8 cellular contexts compared by ENCODE assay signal in the genomic region with DNA sequence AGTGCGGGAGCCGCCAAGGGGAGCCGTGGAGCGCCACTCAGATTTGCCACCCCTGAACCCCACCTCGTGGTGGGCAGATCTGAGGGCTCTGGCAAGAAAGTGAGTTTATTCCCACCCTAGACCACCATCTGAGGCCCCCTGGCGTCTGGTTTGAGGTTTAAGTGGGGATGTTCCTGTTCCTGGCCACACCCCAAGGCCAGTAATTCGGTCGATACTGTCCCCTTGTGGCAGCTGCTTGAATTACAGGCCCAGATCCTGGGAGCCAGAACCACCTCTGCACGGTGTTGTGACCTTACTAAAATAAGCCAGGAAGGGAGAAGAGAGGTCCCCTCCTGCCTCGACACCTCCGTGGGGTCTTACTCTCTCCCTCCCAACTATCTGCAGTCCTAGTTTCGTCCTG. TPM values are rescaled to one million over a fixed set of nuclear protein-coding genes. Genes with fewer than 3 reads are reported as not detected.
A peak's percentile ranks its signal among the peaks of the same experiment; 100 is the strongest.
DNase-seq lines count a peak whose midpoint lies in the region; FAIRE-seq and TF ChIP-seq lines count a peak whose summit lies in the region.

No MANE protein-coding gene starts in this region.

- H3K9me3 Mint-ChIP-seq in activated CD4-positive, alpha-beta memory T cell treated with anti-CD3 and anti-CD28 coated beads for 36 hours = peaks cover 5% of the 10 kb centered on the region

- FAIRE-seq in kidney (lab: Jason Lieb, UNC) = no peak

- CTCF ChIA-PET in HEK293T (lab: Yijun Ruan, JAX) = no interaction called here
- CTCF ChIA-PET in activated CD4-positive, alpha-beta memory T cell treated with anti-CD3 and anti-CD28 coated beads for 36 hours (lab: Charles Lee) = interaction anchor here (0.6 to 1.7 kb wide), 5 partner anchors 36 to 50 kb away, joined by 3 to 6 read pairs (median 3); no protein-coding TSS in a partner anchor

- H3K4me1 ChIP-seq in kidney (ENCODE audit: control insufficient read depth in 1 of 2, insufficient read depth in 1 of 2, low read depth in 1 of 2, low read length in 2 of 2) (no peaks in the 10 kb centered on the region), tibial nerve (peaks cover 0 to 7% (median 0%) of the 10 kb centered on the region in 4 donors), tibial artery (peaks cover 0 to under 1% (median 0%) of the 10 kb centered on the region in 4 donors)

- no peak for TF ChIP-seq EP300 in tibial nerve (IDR thresholded peaks at IDR 0.05)

- POLR2A ChIA-PET in HEK293T (lab: Yijun Ruan, JAX) = no interaction called here
- POLR2A ChIA-PET in activated CD4-positive, alpha-beta memory T cell treated with anti-CD3 and anti-CD28 coated beads for 36 hours (lab: Charles Lee) = no interaction called here

- H3K4me1 Mint-ChIP-seq in activated CD4-positive, alpha-beta memory T cell treated with anti-CD3 and anti-CD28 coated beads for 36 hours (ENCODE audit: low read depth) = peaks cover 28% of the 10 kb centered on the region

- peaks cover 16 to 38% of the 10 kb centered on the region in 2 donors for H3K36me3 ChIP-seq in kidney (ENCODE audit: control insufficient read depth in 1 of 2, insufficient read depth in 2 of 2, low read length in 2 of 2)
- peaks cover 2 to 98% (median 9%) of the 10 kb centered on the region in 3 donors for H3K36me3 ChIP-seq in tibial nerve
- peaks cover 38 to 93% (median 86%) of the 10 kb centered on the region in 3 donors for H3K36me3 ChIP-seq in tibial artery

- peaks cover 45% of the 10 kb centered on the region for H3K36me3 Mint-ChIP-seq in activated CD4-positive, alpha-beta memory T cell treated with anti-CD3 and anti-CD28 coated beads for 36 hours

- TF ChIP-seq CTCF in AG09309 (IDR thresholded peaks at IDR 0.05; ENCODE audit: control insufficient read depth, insufficient read depth, low read depth, low read length, missing control alignments) (peak; percentile 65), kidney (IDR thresholded peaks at IDR 0.05; ENCODE audit: borderline replicate concordance, extremely low read depth, insufficient read depth) (peak; percentile 13), tibial nerve (IDR thresholded peaks at IDR 0.05) (peak in 1 of 5 experiments; percentile 33), tibial artery (IDR thresholded peaks at IDR 0.05) (peak in 1 of 2 experiments; percentile 7)

- DNase-seq in AG09309 (ENCODE audit: low read depth) (no peak), HEK293T (ENCODE audit: extremely low spot score) (peak; percentile 55), kidney (no peak), amygdala (lab: John Stamatoyannopoulos, UW) (no peak), tibial nerve (ENCODE audit: low spot score in 2 of 2) (no peak), NCI-H2081 (lab: John Stamatoyannopoulos, UW) (no peak), tibial artery (no peak)
- DNase-seq in activated CD4-positive, alpha-beta memory T cell treated with anti-CD3 and anti-CD28 coated beads for 36 hours = peak; percentile 70

- H3K9ac ChIP-seq in kidney (ENCODE audit: low read length in 2 of 2) = no peak overlapping the region

- intact Hi-C loops in activated CD4-positive, alpha-beta memory T cell treated with anti-CD3 and anti-CD28 coated beads for 36 hours (cut with micrococcal nuclease) = no loop called here
- intact Hi-C loops in kidney (cut with DNase I) = no loop called here
- intact Hi-C loops in tibial artery (cut with DNase I; ENCODE audit: low total_unique reads) = no loop called here

- WGBS in tibial nerve, 2 donors = 69 to 71% methylated on average over 7 to 12 of the region's 12 CpGs

- H3K27ac ChIP-seq in kidney (ENCODE audit: low read depth in 2 of 2, low read length in 2 of 2) = no peak overlapping the region
- H3K27ac ChIP-seq in tibial nerve = no peak overlapping the region
- H3K27ac ChIP-seq in tibial artery = no peak overlapping the region

- no peak overlapping the region for H3K4me3 Mint-ChIP-seq in activated CD4-positive, alpha-beta memory T cell treated with anti-CD3 and anti-CD28 coated beads for 36 hours

- H3K27me3 Mint-ChIP-seq in activated CD4-positive, alpha-beta memory T cell treated with anti-CD3 and anti-CD28 coated beads for 36 hours = no peaks in the 10 kb centered on the region

- no peak overlapping the region for H3K4me3 ChIP-seq in AG09309 (ENCODE audit: control insufficient read depth, low read depth, low read length)
- H3K4me3 ChIP-seq in kidney (ENCODE audit: low read length in 2 of 2) = no peak overlapping the region
- no peak overlapping the region for H3K4me3 ChIP-seq in tibial nerve
- no peak overlapping the region for H3K4me3 ChIP-seq in tibial artery

- no peak overlapping the region for H3K27ac Mint-ChIP-seq in activated CD4-positive, alpha-beta memory T cell treated with anti-CD3 and anti-CD28 coated beads for 36 hours

- TF ChIP-seq POLR2A in tibial nerve (IDR thresholded peaks at IDR 0.05) = no peak

- H3K27me3 ChIP-seq in tibial nerve (no peaks in the 10 kb centered on the region), tibial artery (no peaks in the 10 kb centered on the region)

- H3K9me3 ChIP-seq in kidney (ENCODE audit: control insufficient read depth in 1 of 2, low read length in 2 of 2) (no peaks in the 10 kb centered on the region), tibial nerve (peaks cover 0 to 9% (median 0%) of the 10 kb centered on the region in 4 donors), tibial artery (no peaks in the 10 kb centered on the region)

TF ChIP-seq in HEK293T, 16 proteins besides CTCF, POLR2A, EP300 and RAD21:
- TF ChIP-seq L3MBTL2 (conservative IDR thresholded peaks at IDR 0.05) (no peak), FOXM1 (IDR thresholded peaks at IDR 0.05; ENCODE audit: borderline replicate concordance) (no peak), TARDBP (IDR thresholded peaks at IDR 0.05) (no peak), LEF1 (IDR thresholded peaks at IDR 0.05; ENCODE audit: borderline replicate concordance) (no peak), SUZ12 (IDR thresholded peaks at IDR 0.05) (no peak), SP1 (IDR thresholded peaks at IDR 0.05) (no peak), BHLHE40 (IDR thresholded peaks at IDR 0.05; ENCODE audit: borderline replicate concordance) (no peak), ELF4 (IDR thresholded peaks at IDR 0.05) (no peak), FOXK2 (IDR thresholded peaks at IDR 0.05) (no peak), CTBP1 (IDR thresholded peaks at IDR 0.05; ENCODE audit: borderline replicate concordance) (no peak), FOXA1 (IDR thresholded peaks at IDR 0.05) (no peak), ZNF384 (IDR thresholded peaks at IDR 0.05) (no peak), ARNT (IDR thresholded peaks at IDR 0.05) (no peak), NFRKB (IDR thresholded peaks at IDR 0.05) (no peak), HDGF (IDR thresholded peaks at IDR 0.05; ENCODE audit: borderline replicate concordance) (no peak)
- TF ChIP-seq, protein P1, sequence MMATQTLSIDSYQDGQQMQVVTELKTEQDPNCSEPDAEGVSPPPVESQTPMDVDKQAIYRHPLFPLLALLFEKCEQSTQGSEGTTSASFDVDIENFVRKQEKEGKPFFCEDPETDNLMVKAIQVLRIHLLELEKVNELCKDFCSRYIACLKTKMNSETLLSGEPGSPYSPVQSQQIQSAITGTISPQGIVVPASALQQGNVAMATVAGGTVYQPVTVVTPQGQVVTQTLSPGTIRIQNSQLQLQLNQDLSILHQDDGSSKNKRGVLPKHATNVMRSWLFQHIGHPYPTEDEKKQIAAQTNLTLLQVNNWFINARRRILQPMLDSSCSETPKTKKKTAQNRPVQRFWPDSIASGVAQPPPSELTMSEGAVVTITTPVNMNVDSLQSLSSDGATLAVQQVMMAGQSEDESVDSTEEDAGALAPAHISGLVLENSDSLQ (IDR thresholded peaks at IDR 0.05) = no peak

RNA-seq across cellular contexts. Expression of a gene that starts 3.3 kb away (rescaled TPM):
- 100 to 1,000 TPM; 250 to 276 TPM for total RNA-seq in activated CD4-positive, alpha-beta memory T cell treated with anti-CD3 and anti-CD28 coated beads for 36 hours
- total RNA-seq in kidney (12.5 TPM), tibial nerve (10 to 100 TPM in 3 of 4 donors, 1 to 10 TPM in 1; 9.4 to 15.3 (median 12.4) TPM)
- polyA plus RNA-seq in kidney (ENCODE audit: insufficient read depth, low read depth, low replicate concordance) = 8.3 TPM

RNA-seq across cellular contexts. Expression of a gene that starts 6.9 kb away (rescaled TPM):
- 10 to 100 TPM; 11.3 to 12.0 TPM for total RNA-seq in activated CD4-positive, alpha-beta memory T cell treated with anti-CD3 and anti-CD28 coated beads for 36 hours
- 38.4 TPM for total RNA-seq in kidney
- polyA plus RNA-seq in kidney (ENCODE audit: insufficient read depth, low read depth, low replicate concordance) = 34.5 TPM
- 10 to 100 TPM in 3 of 4 donors, 1 to 10 TPM in 1; 9.8 to 38.4 (median 25.6) TPM for total RNA-seq in tibial nerve

RNA-seq across cellular contexts. Expression of a gene that starts 30.8 kb away (rescaled TPM):
- total RNA-seq in activated CD4-positive, alpha-beta memory T cell treated with anti-CD3 and anti-CD28 coated beads for 36 hours = 10 to 100 TPM; 57.7 to 64.6 TPM
- total RNA-seq in kidney (31.0 TPM), tibial nerve (10 to 100 TPM; 32.1 to 34.5 (median 34.0) TPM)
- 8.9 TPM for polyA plus RNA-seq in kidney (ENCODE audit: insufficient read depth, low read depth, low replicate concordance)

RNA-seq across cellular contexts. Expression of a gene that starts 49.7 kb away (rescaled TPM):
- total RNA-seq in activated CD4-positive, alpha-beta memory T cell treated with anti-CD3 and anti-CD28 coated beads for 36 hours = under 1 TPM in 1 of 2 experiments, not detected in 1; 0.29 TPM
- total RNA-seq in kidney (2.6 TPM), tibial nerve (1 to 10 TPM in 1 of 4 donors, under 1 TPM in 1, not detected in 2; 0.59 to 1.3 TPM)
- 0.47 TPM for polyA plus RNA-seq in kidney (ENCODE audit: insufficient read depth, low read depth, low replicate concordance)

RNA-seq across cellular contexts. Expression of a gene that starts 56.5 kb away (rescaled TPM):
- total RNA-seq in activated CD4-positive, alpha-beta memory T cell treated with anti-CD3 and anti-CD28 coated beads for 36 hours = 10 to 100 TPM; 11.3 to 12.0 TPM
- total RNA-seq in kidney = 30.1 TPM
- polyA plus RNA-seq in kidney (ENCODE audit: insufficient read depth, low read depth, low replicate concordance) = 21.0 TPM
- 10 to 100 TPM; 30.3 to 57.0 (median 32.4) TPM for total RNA-seq in tibial nerve

Comparison
In these comparisons a context has a peak if more than half of its experiments do, and no peak if none do; other contexts are left out.
1. DNase-seq: peak in HEK293T (single experiment) and activated CD4-positive, alpha-beta memory T cell treated with anti-CD3 and anti-CD28 coated beads for 36 hours (single experiment); none in AG09309 (single experiment), kidney (single experiment), amygdala (0 of 56), tibial nerve (0 of 2), NCI-H2081 (0 of 2) and tibial artery (0 of 2).
2. RNA of a gene that starts 3.3 kb away (total RNA-seq): 250 to 276 TPM in activated CD4-positive, alpha-beta memory T cell treated with anti-CD3 and anti-CD28 coated beads for 36 hours; 9.4 to 15.3 TPM in tibial nerve and 12.5 TPM in kidney (single experiment); every median in the first group is over 10 times any median in the second.